Comparison of ENCODE assay signal across 9 cellular contexts in genomic region chrX:111447298-111447697, GRCh38. TPM values are rescaled to one million over a fixed set of nuclear protein-coding genes. Genes with fewer than 3 reads are reported as not detected.
DNase-seq lines count a peak whose midpoint lies in the region; ATAC-seq and TF ChIP-seq lines count a peak whose summit lies in the region.
"Had no signal": no experiment of that assay in that cellular context is flagged by ENCODE, and none has a peak within 500 bp of the region (broad histone marks: within the 10 kb centered on the region; RNA-seq: fewer than 3 reads in every experiment).

No MANE protein-coding gene starts in this region.

- dilution Hi-C loops in mammary epithelial cell (cut with HindIII; ENCODE audit: low sequenced_read_pairs), result no loop called here

- CTCF ChIA-PET in mammary epithelial cell (lab: Charles Lee; ENCODE audit: low non-redundant PET), result no interaction called here
- CTCF ChIA-PET in T-cell (lab: Charles Lee), result no interaction called here

- H3K9me3 ChIP-seq in heart left ventricle (no peaks in the 10 kb centered on the region), mammary epithelial cell (replicated peaks; ENCODE audit: insufficient read depth, low read length) (no peaks in the 10 kb centered on the region), stomach (no peaks in the 10 kb centered on the region)
- H3K9me3 ChIP-seq: neutrophil had no signal

- no peaks in the 10 kb centered on the region for H3K4me1 Mint-ChIP-seq in T-cell

- H3K27me3 Mint-ChIP-seq in T-cell, result peaks cover 4 to 30% of the 10 kb centered on the region in 2 donors

- no peak overlapping the region for H3K4me3 Mint-ChIP-seq in T-cell

- H3K36me3 Mint-ChIP-seq in T-cell, result no peaks in the 10 kb centered on the region

- H3K4me3 ChIP-seq in heart left ventricle, result no peak overlapping the region
- H3K4me3 ChIP-seq in mammary epithelial cell (replicated peaks in 1 of 3; ENCODE audit: insufficient read depth in 1 of 3, low read depth in 2 of 3, low read length in 3 of 3), result no peak overlapping the region
- H3K4me3 ChIP-seq in stomach, result no peak overlapping the region

- no peak overlapping the region for H2AFZ ChIP-seq in mammary epithelial cell (ENCODE audit: low read depth, low read length)

- H3K9ac ChIP-seq in mammary epithelial cell (ENCODE audit: insufficient read depth, low read length), result no peak overlapping the region

- H3K36me3 ChIP-seq in heart left ventricle (no peaks in the 10 kb centered on the region), mammary epithelial cell (ENCODE audit: insufficient read depth, low read length) (no peaks in the 10 kb centered on the region), stomach (no peaks in the 10 kb centered on the region)
- H3K36me3 ChIP-seq: neutrophil had no signal

- H3K27ac ChIP-seq in heart left ventricle, result no peak overlapping the region
- H3K27ac ChIP-seq in mammary epithelial cell (ENCODE audit: insufficient read depth, low read depth, low read length), result no peak overlapping the region
- H3K27ac ChIP-seq in stomach, result no peak overlapping the region
- H3K27ac ChIP-seq: neutrophil had no signal

- TF ChIP-seq CTCF in heart left ventricle (IDR thresholded peaks at IDR 0.05), result peak in 9 of 12 donors; percentile 11 to 38 (median 28)
- TF ChIP-seq CTCF in mammary epithelial cell (conservative IDR thresholded peaks at IDR 0.05 in 1 of 2, IDR thresholded peaks at IDR 0.05 in 1 of 2; ENCODE audit: extremely low read depth in 1 of 2, insufficient read depth in 1 of 2, low read depth in 1 of 2, low read length in 2 of 2), result peak; percentile 25 to 36
- peak in 1 of 7 experiments; percentile 10 for TF ChIP-seq CTCF in stomach (IDR thresholded peaks at IDR 0.05)

- H4K20me1 ChIP-seq in mammary epithelial cell (ENCODE audit: insufficient read depth, low read length), result no peaks in the 10 kb centered on the region

- no peak for TF ChIP-seq POLR2A in heart left ventricle (IDR thresholded peaks at IDR 0.05)
- no peak for TF ChIP-seq POLR2A in stomach (IDR thresholded peaks at IDR 0.05)

- POLR2A ChIA-PET in T-cell (lab: Charles Lee), result no interaction called here

- no peaks in the 10 kb centered on the region for H3K9me3 Mint-ChIP-seq in T-cell

- no peaks in the 10 kb centered on the region for H3K79me2 ChIP-seq in mammary epithelial cell (ENCODE audit: insufficient read depth, low read length)

- no peak overlapping the region for H3K4me2 ChIP-seq in mammary epithelial cell (ENCODE audit: insufficient read depth, low read depth, low read length)

- no peaks in the 10 kb centered on the region for H3K4me1 ChIP-seq in heart left ventricle
- H3K4me1 ChIP-seq in mammary epithelial cell (ENCODE audit: insufficient read depth, low read length), result no peaks in the 10 kb centered on the region
- no peaks in the 10 kb centered on the region for H3K4me1 ChIP-seq in stomach

- H3K27me3 ChIP-seq in heart left ventricle, result peaks cover 0 to 31% (median 0%) of the 10 kb centered on the region in 9 donors
- H3K27me3 ChIP-seq in mammary epithelial cell (ENCODE audit: insufficient read depth, low read length), result no peaks in the 10 kb centered on the region
- H3K27me3 ChIP-seq in stomach, result peaks cover 0 to 5% (median 0%) of the 10 kb centered on the region in 3 donors
- H3K27me3 ChIP-seq: neutrophil had no signal

- DNase-seq in heart left ventricle, result peak in 2 of 5 donors; percentile 4 to 25
- no peak for DNase-seq in Right ventricle myocardium inferior (ENCODE audit: missing footprints)
- DNase-seq in NCI-H345 treated with DMSO at 0.1 percent for 48 hours (lab: John Stamatoyannopoulos, UW; ENCODE audit: unreplicated experiment), result peak; percentile 9
- DNase-seq in mammary epithelial cell, result no peak
- DNase-seq in stimulated activated naive CD8-positive, alpha-beta T cell treated with anti-CD3 and anti-CD28 coated beads, Interleukin-15, Interleukin-2, amounts not matched to agents 100 U/mL and 50 U/mL, for 24 hours, result peak; percentile 4
- no peak for DNase-seq in stomach
- no peak for DNase-seq in T-cell

- intact Hi-C loops in heart left ventricle (cut with DNase I), result loop anchor here in 8 of 10 donors (5.0 to 10.0 kb wide), 8 partner anchors 82 to 1002 kb away; no protein-coding TSS in a partner anchor
- intact Hi-C loops in Right ventricle myocardium inferior (cut with DNase I), result loop anchor here (5.0 kb wide), 1 partner anchor 185 kb away; no protein-coding TSS in a partner anchor
- intact Hi-C loops in mammary epithelial cell (cut with micrococcal nuclease), result loop anchor here (2.0 to 10.0 kb wide), 3 partner anchors 182 to 992 kb away; no protein-coding TSS in a partner anchor
- intact Hi-C loops in stomach (cut with DNase I; ENCODE audit: low total_unique reads), result no loop called here

- ATAC-seq in heart left ventricle (no peak), Right ventricle myocardium inferior (no peak), HG03025 (IDR thresholded peaks at IDR 0.05; ENCODE audit: low FRiP score, unreplicated experiment) (peak; percentile 61), T-cell (replicated peaks in 1 of 4) (no peak)
- no peak for ATAC-seq in stimulated activated naive CD8-positive, alpha-beta T cell treated with anti-CD3 and anti-CD28 coated beads, Interleukin-15, Interleukin-2, amounts not matched to agents 100 U/mL and 50 U/mL, for 24 hours

- in situ Hi-C loops in mammary epithelial cell (cut with MboI; ENCODE audit: low sequenced_read_pairs in 2 of 2), result no loop called here

- TF ChIP-seq EP300 in stomach (IDR thresholded peaks at IDR 0.05), result no peak

- 19 to 27% (median 23%) methylated on average over 3 of the region's 3 CpGs for WGBS in heart left ventricle, 4 donors
- 36% methylated on average over 3 of the region's 3 CpGs for whole genome bisulfite sequencing in mammary epithelial cell (ENCODE audit: low coverage, missing lambda C conversion rate)
- 23 to 35% (median 32%) methylated on average over 3 of the region's 3 CpGs for WGBS in stomach, 5 donors

- no peak overlapping the region for H3K27ac Mint-ChIP-seq in T-cell

- no TSS peak for BruUV-seq in mammary epithelial cell (replicated peaks; lab: Mats Ljungman, UMichigan)

RNA-seq across cellular contexts. Expression of gene DCX, which starts 35.3 kb away (rescaled TPM):
- under 1 TPM in 4 of 9 donors, not detected in 5; 0.04 to 0.09 (median 0.07) TPM for total RNA-seq in heart left ventricle
- polyA plus RNA-seq in heart left ventricle, result not detected
- not detected for total RNA-seq in Right ventricle myocardium inferior
- not detected for total RNA-seq in mammary epithelial cell
- not detected for polyA plus RNA-seq in mammary epithelial cell
- not detected for polyA minus RNA-seq in mammary epithelial cell
- total RNA-seq in stomach, result 1 to 10 TPM in 1 of 5 donors, not detected in 4; 4.0 TPM
- polyA plus RNA-seq in stomach, result under 1 TPM; under 0.01 to 0.06 (median 0.03) TPM
- not detected for total RNA-seq in T-cell

Comparison
In these comparisons a context has a peak if more than half of its experiments do, and no peak if none do; other contexts are left out.
1. DNase-seq: peak in NCI-H345 treated with DMSO at 0.1 percent for 48 hours (single experiment) and stimulated activated naive CD8-positive, alpha-beta T cell treated with anti-CD3 and anti-CD28 coated beads, Interleukin-15, Interleukin-2, amounts not matched to agents 100 U/mL and 50 U/mL, for 24 hours (single experiment); none in Right ventricle myocardium inferior (single experiment), mammary epithelial cell (single experiment), stomach (single experiment) and T-cell (0 of 34).